In genomic region chr14:52738409-52738808, GRCh38 we compare ENCODE assay signal across 1 cellular context.
TF ChIP-seq lines count a peak whose summit lies in the region.

No MANE protein-coding gene starts in this region.

TF ChIP-seq in K562, 482 proteins besides CTCF, POLR2A, EP300 and RAD21:
- peak; percentile 11; the same call in 1 of the 2 replicates for TF ChIP-seq SOX6 (IDR thresholded peaks at IDR 0.05)
- TF ChIP-seq NFIC (IDR thresholded peaks at IDR 0.05): peak; percentile 98
- TF ChIP-seq ZNF253 (CRISPR knock-in tag; conservative IDR thresholded peaks at IDR 0.05): no peak
- TF ChIP-seq SREBF1 (IDR thresholded peaks at IDR 0.05; ENCODE audit: borderline replicate concordance, low read depth, low read length): no peak
- TF ChIP-seq, protein P1, sequence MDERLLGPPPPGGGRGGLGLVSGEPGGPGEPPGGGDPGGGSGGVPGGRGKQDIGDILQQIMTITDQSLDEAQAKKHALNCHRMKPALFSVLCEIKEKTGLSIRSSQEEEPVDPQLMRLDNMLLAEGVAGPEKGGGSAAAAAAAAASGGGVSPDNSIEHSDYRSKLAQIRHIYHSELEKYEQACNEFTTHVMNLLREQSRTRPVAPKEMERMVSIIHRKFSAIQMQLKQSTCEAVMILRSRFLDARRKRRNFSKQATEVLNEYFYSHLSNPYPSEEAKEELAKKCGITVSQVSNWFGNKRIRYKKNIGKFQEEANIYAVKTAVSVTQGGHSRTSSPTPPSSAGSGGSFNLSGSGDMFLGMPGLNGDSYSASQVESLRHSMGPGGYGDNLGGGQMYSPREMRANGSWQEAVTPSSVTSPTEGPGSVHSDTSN (CRISPR knock-in tag; IDR thresholded peaks at IDR 0.05; ENCODE audit: low read depth): no peak
- TF ChIP-seq, protein P1 (tag; conservative IDR thresholded peaks at IDR 0.05; ENCODE audit: low read depth): 0 out of 2 replicates have a peak, but pooled peaks have one; percentile 24
- 0 out of 2 replicates have a peak, but pooled peaks have one; percentile 12 for TF ChIP-seq PKNOX1 (IDR thresholded peaks at IDR 0.05)
- TF ChIP-seq BCL6 (CRISPR knock-in tag; IDR thresholded peaks at IDR 0.05): no peak
- TF ChIP-seq NFIX (CRISPR knock-in tag; IDR thresholded peaks at IDR 0.05; ENCODE audit: low read depth): peak; percentile 97
- TF ChIP-seq TRIM25 (IDR thresholded peaks at IDR 0.05; ENCODE audit: borderline replicate concordance): no peak
